In genomic region chr6:25883991-25884390, GRCh38 we compare ENCODE assay signal across 12 cellular contexts. TPM values are rescaled to one million over a fixed set of nuclear protein-coding genes. Genes with fewer than 3 reads are reported as not detected.
DNase-seq lines count a peak whose midpoint lies in the region.
"Had no signal": no experiment of that assay in that cellular context is flagged by ENCODE, and none has a peak within 500 bp of the region (broad histone marks: within the 10 kb centered on the region; RNA-seq: fewer than 3 reads in every experiment).

No MANE protein-coding gene starts in this region.

- DNase-seq in H4 (ENCODE audit: low spot score) (peak; percentile 7), SKM-1 treated with dmso at 0.1 percent for 144 hours (lab: John Stamatoyannopoulos, UW; ENCODE audit: unreplicated experiment) (peak; percentile 60), foreskin melanocyte (peak; percentile 51), stromal cell of bone marrow (ENCODE audit: low read depth) (peak; percentile 64), islet precursor cell (no peak)
- DNase-seq in stimulated activated CD4-positive, alpha-beta T cell treated with anti-CD3 and anti-CD28 coated beads, Interleukin-4, amount 100 ng/mL, for 24 hours: no peak
- no peak for DNase-seq in stimulated activated CD4-positive, alpha-beta T cell treated with anti-CD3 and anti-CD28 coated beads, Interleukin-1b, Interleukin-23, amount 100 ng/mL, for 48 hours
- DNase-seq: activated CD8-positive, alpha-beta memory T cell treated with anti-CD3 and anti-CD28 coated beads, Interleukin-2, amount 10 ng/mL, durations not matched to agents 7 days and 5 days; effector CD8-positive, alpha-beta T cell; Peyer's patch; retina; substantia nigra had no signal

RNA-seq across cellular contexts. Expression of gene SLC17A3, which starts 9.9 kb away (rescaled TPM):
- total RNA-seq in H4 (2014; rRNA removed; shearing (Covaris generic)): 0.39 TPM in 1 of 2 replicates, not detected in the other
- total RNA-seq: Peyer's patch had no signal

RNA-seq across cellular contexts. Expression of gene SLC17A2, which starts 46.5 kb away (rescaled TPM):
- total RNA-seq in H4 (2014; rRNA removed; shearing (Covaris generic)): not detected in 2 replicates
- total RNA-seq: activated CD8-positive, alpha-beta memory T cell treated with anti-CD3 and anti-CD28 coated beads, Interleukin-2, amount 10 ng/mL, durations not matched to agents 7 days and 5 days; Peyer's patch had no signal

RNA-seq across cellular contexts. Expression of gene SLC17A1, which starts 52.1 kb away (rescaled TPM):
- total RNA-seq in H4 (2014; rRNA removed; shearing (Covaris generic)): not detected in 2 replicates
- total RNA-seq: activated CD8-positive, alpha-beta memory T cell treated with anti-CD3 and anti-CD28 coated beads, Interleukin-2, amount 10 ng/mL, durations not matched to agents 7 days and 5 days; Peyer's patch had no signal

Comparison
In these comparisons a context has a peak if more than half of its experiments do, and no peak if none do; other contexts are left out.
1. DNase-seq: peak in H4 (single experiment), SKM-1 treated with dmso at 0.1 percent for 144 hours (single experiment), foreskin melanocyte (single experiment) and stromal cell of bone marrow (single experiment); none in stimulated activated CD4-positive, alpha-beta T cell treated with anti-CD3 and anti-CD28 coated beads, Interleukin-4, amount 100 ng/mL, for 24 hours (single experiment), islet precursor cell (single experiment) and stimulated activated CD4-positive, alpha-beta T cell treated with anti-CD3 and anti-CD28 coated beads, Interleukin-1b, Interleukin-23, amount 100 ng/mL, for 48 hours (single experiment).